In genomic region chr11:122733301-122733686, GRCh38 we compare ENCODE assay signal across 11 cellular contexts.
DNase-seq lines count a peak whose midpoint lies in the region; ATAC-seq and TF ChIP-seq lines count a peak whose summit lies in the region.
"Had no signal": no experiment of that assay in that cellular context is flagged by ENCODE, and none has a peak within 500 bp of the region (broad histone marks: within the 10 kb centered on the region; RNA-seq: fewer than 3 reads in every experiment).

No MANE protein-coding gene starts in this region.

- H3K27ac ChIP-seq in HEK293 (ENCODE audit: extremely low read depth, low read depth, low read length) = no peak overlapping the region

- H3K4me3 ChIP-seq in HEK293 (ENCODE audit: low read depth, low read length) (no peak overlapping the region), fibroblast of mammary gland (ENCODE audit: control insufficient read depth, low read depth, low read length) (no peak overlapping the region), skeletal muscle cell (ENCODE audit: low read depth, low read length) (no peak overlapping the region)

- peaks cover 2% of the 10 kb centered on the region for H3K36me3 Mint-ChIP-seq in T-helper 17 cell (ENCODE audit: low read depth)

- no peak overlapping the region for H3K27ac Mint-ChIP-seq in T-helper 17 cell
- H3K27ac Mint-ChIP-seq: activated naive CD4-positive, alpha-beta T cell treated with anti-CD3 and anti-CD28 coated beads, Interleukin-2, amount 10 ng/mL, durations not matched to agents 7 days and 5 days had no signal

- H3K4me1 Mint-ChIP-seq in T-helper 17 cell = peaks cover 24% of the 10 kb centered on the region

- H3K4me1 ChIP-seq in HEK293 (ENCODE audit: control insufficient read depth, insufficient read depth, low read length) = peaks cover 11% of the 10 kb centered on the region

- peak; percentile 97 for DNase-seq in NCI-H345 treated with DMSO at 0.1 percent for 48 hours (lab: John Stamatoyannopoulos, UW; ENCODE audit: unreplicated experiment)
- DNase-seq in fibroblast of mammary gland (ENCODE audit: low read depth) = peak; percentile 64
- DNase-seq in skeletal muscle cell (ENCODE audit: low read depth) = peak; percentile 93
- DNase-seq in T-helper 17 cell = no peak
- no peak for DNase-seq in HPDE6-E6E7 (ENCODE audit: extremely low spot score)
- no peak for DNase-seq in effector CD8-positive, alpha-beta T cell (lab: John Stamatoyannopoulos, UW)
- DNase-seq: activated naive CD4-positive, alpha-beta T cell treated with anti-CD3 and anti-CD28 coated beads, Interleukin-2, amount 10 ng/mL, durations not matched to agents 7 days and 5 days; NCI-H526 had no signal

- POLR2A ChIA-PET in HEK293 (lab: Yijun Ruan, JAX) = no interaction called here

- H3K9me3 ChIP-seq in HEK293 (ENCODE audit: control insufficient read depth, insufficient read depth, low read depth, low read length) = no peaks in the 10 kb centered on the region
- H3K9me3 ChIP-seq in T-helper 17 cell (ENCODE audit: control insufficient read depth, low read length, poor library complexity, severe bottlenecking) = no peaks in the 10 kb centered on the region

- no peaks in the 10 kb centered on the region for H3K27me3 Mint-ChIP-seq in T-helper 17 cell
- H3K27me3 Mint-ChIP-seq: activated naive CD4-positive, alpha-beta T cell treated with anti-CD3 and anti-CD28 coated beads, Interleukin-2, amount 10 ng/mL, durations not matched to agents 7 days and 5 days had no signal

- ATAC-seq in T-helper 17 cell = no peak
- no peak for ATAC-seq in GM19023 (IDR thresholded peaks at IDR 0.05; ENCODE audit: unreplicated experiment)
- ATAC-seq: esophagus mucosa had no signal

- no peaks in the 10 kb centered on the region for H3K36me3 ChIP-seq in HEK293 (ENCODE audit: control insufficient read depth in 2 of 2, insufficient read depth in 1 of 2, low read length in 2 of 2)

- H3K4me3 Mint-ChIP-seq in T-helper 17 cell = no peak overlapping the region
- H3K4me3 Mint-ChIP-seq: activated naive CD4-positive, alpha-beta T cell treated with anti-CD3 and anti-CD28 coated beads, Interleukin-2, amount 10 ng/mL, durations not matched to agents 7 days and 5 days had no signal

- CTCF ChIA-PET in HEK293 (lab: Yijun Ruan, JAX) = interaction anchor here (1.1 kb wide), 1 partner anchor 21 kb away, joined by 3 read pairs; no protein-coding TSS in a partner anchor

- TF ChIP-seq CTCF in HEK293 (tag by site-specific recombination; IDR thresholded peaks at IDR 0.05) (no peak), fibroblast of mammary gland (conservative IDR thresholded peaks at IDR 0.05; ENCODE audit: control insufficient read depth, insufficient read depth, low read depth, low read length) (no peak)

TF ChIP-seq in HEK293, 187 proteins besides CTCF, POLR2A, EP300 and RAD21 (continues in another document):
- TF ChIP-seq KLF1 (tag by site-specific recombination; IDR thresholded peaks at IDR 0.05) (no peak), ZSCAN18 (tag by site-specific recombination; IDR thresholded peaks at IDR 0.05) (no peak), ZBTB7A (tag by site-specific recombination; IDR thresholded peaks at IDR 0.05; ENCODE audit: low read depth) (no peak), KLF16 (tag by site-specific recombination; IDR thresholded peaks at IDR 0.05) (no peak), KLF9 (tag by site-specific recombination; IDR thresholded peaks at IDR 0.05; ENCODE audit: low read depth) (no peak), ZFP41 (tag by site-specific recombination; IDR thresholded peaks at IDR 0.05; ENCODE audit: borderline replicate concordance) (no peak), ZNF132 (tag by site-specific recombination; IDR thresholded peaks at IDR 0.05; ENCODE audit: borderline replicate concordance) (no peak), GFI1B (tag by site-specific recombination; IDR thresholded peaks at IDR 0.05) (peak; percentile 91), ZNF174 (tag by site-specific recombination; IDR thresholded peaks at IDR 0.05) (no peak), KLF7 (tag by site-specific recombination; IDR thresholded peaks at IDR 0.05; ENCODE audit: borderline replicate concordance) (no peak), ZNF341 (tag by site-specific recombination; IDR thresholded peaks at IDR 0.05; ENCODE audit: low read depth) (no peak), ZNF623 (tag by site-specific recombination; IDR thresholded peaks at IDR 0.05) (no peak), KLF8 (tag by site-specific recombination; IDR thresholded peaks at IDR 0.05) (no peak), ZBTB20 (tag by site-specific recombination; IDR thresholded peaks at IDR 0.05) (no peak), ZNF148 (tag by site-specific recombination; IDR thresholded peaks at IDR 0.05; ENCODE audit: borderline replicate concordance) (no peak), ZNF571 (tag by site-specific recombination; IDR thresholded peaks at IDR 0.05) (no peak), ZBTB44 (tag by site-specific recombination; IDR thresholded peaks at IDR 0.05) (peak; percentile 40; the same call in 1 of the 2 replicates), ZNF629 (tag by site-specific recombination; IDR thresholded peaks at IDR 0.05) (0 out of 2 replicates have a peak, but pooled peaks have one; percentile 30), ZNF350 (tag by site-specific recombination; IDR thresholded peaks at IDR 0.05) (no peak), FEZF1 (tag by site-specific recombination; IDR thresholded peaks at IDR 0.05) (peak; percentile 67), ZNF23 (tag by site-specific recombination; IDR thresholded peaks at IDR 0.05; ENCODE audit: borderline replicate concordance) (no peak), ZNF398 (tag by site-specific recombination; IDR thresholded peaks at IDR 0.05) (no peak), ZNF138 (tag by site-specific recombination; IDR thresholded peaks at IDR 0.05; ENCODE audit: borderline replicate concordance) (no peak), SCRT1 (tag by site-specific recombination; IDR thresholded peaks at IDR 0.05; ENCODE audit: borderline replicate concordance) (peak; percentile 67; the same call in 1 of the 2 replicates), ZNF555 (tag by site-specific recombination; conservative IDR thresholded peaks at IDR 0.05) (no peak), ZNF670 (tag by site-specific recombination; IDR thresholded peaks at IDR 0.05; ENCODE audit: low read depth) (no peak)

Comparison
In these comparisons a context has a peak if more than half of its experiments do, and no peak if none do; other contexts are left out.
1. DNase-seq: peak in NCI-H345 treated with DMSO at 0.1 percent for 48 hours (single experiment), fibroblast of mammary gland (single experiment) and skeletal muscle cell (single experiment); none in T-helper 17 cell (0 of 3), HPDE6-E6E7 (single experiment) and effector CD8-positive, alpha-beta T cell (single experiment).